In the genomic region with DNA sequence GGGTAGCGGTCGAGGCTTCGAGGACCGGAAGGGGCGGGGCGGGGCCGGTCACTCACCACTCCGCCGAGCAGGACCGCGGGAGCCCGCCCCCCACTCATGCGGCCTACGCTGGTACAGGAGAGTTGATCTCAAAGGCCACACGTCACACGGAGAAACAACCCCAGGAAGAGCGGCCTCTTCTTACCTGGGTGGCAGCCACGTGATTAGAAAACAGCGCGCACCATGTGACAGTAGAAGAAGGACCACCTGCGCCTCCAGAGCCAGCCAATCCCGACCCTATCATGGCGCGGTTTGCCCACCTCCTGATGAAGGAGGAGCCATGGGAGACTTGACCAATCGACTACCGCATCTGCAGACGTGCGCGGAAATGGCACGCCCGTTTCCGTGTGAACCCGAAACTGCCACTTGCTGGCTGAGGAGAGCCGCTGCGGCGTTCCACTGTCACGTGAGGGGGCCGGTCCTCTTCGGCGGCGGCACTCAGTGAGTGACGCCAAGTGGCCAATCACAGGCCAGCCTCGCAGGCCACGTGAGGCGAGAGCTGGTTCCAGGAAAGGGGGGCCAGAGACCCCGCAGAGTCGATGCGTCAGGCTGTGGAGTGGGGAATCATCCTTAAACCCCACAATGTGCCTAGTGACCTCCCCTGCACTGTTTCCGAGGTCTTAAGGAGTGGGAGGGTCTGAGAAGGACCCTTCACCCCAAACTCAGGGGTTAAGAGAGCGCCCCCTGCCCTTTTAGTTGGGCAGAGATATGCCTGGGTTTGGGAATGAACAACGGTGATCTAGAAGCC, we compare ENCODE assay signal across 1 cellular context.
TF ChIP-seq lines count a peak whose summit lies in the region.

Gene CUTA, minus strand, starts transcription at position 205 of the 787 bp plus-strand sequence. Its CDS starts 107 bp downstream, at position 98.

TF ChIP-seq in K562, 482 proteins besides CTCF, POLR2A, EP300 and RAD21 (continued from another document and continues in another):
- TF ChIP-seq MGA (IDR thresholded peaks at IDR 0.05) (peak; percentile 98), VEZF1 (CRISPR knock-in tag; IDR thresholded peaks at IDR 0.05) (peak; percentile 100), ZNF146 (CRISPR knock-in tag; IDR thresholded peaks at IDR 0.05; ENCODE audit: unreplicated experiment) (no peak), EZH2 (IDR thresholded peaks at IDR 0.05; ENCODE audit: borderline replicate concordance, low read depth, low read length) (no peak), ZNF699 (CRISPR knock-in tag; IDR thresholded peaks at IDR 0.05; ENCODE audit: insufficient replicate concordance) (no peak), POLR3A (IDR thresholded peaks at IDR 0.05; ENCODE audit: borderline replicate concordance, extremely low read depth, insufficient read depth, insufficient read length) (no peak), ZC3H4 (CRISPR knock-in tag; IDR thresholded peaks at IDR 0.05; ENCODE audit: borderline replicate concordance) (no peak), BCL6 (CRISPR knock-in tag; IDR thresholded peaks at IDR 0.05) (no peak), KAT7 (CRISPR knock-in tag; IDR thresholded peaks at IDR 0.05; ENCODE audit: borderline replicate concordance) (no peak), ZNF121 (CRISPR knock-in tag; conservative IDR thresholded peaks at IDR 0.05) (no peak), KHSRP (IDR thresholded peaks at IDR 0.05) (no peak), FOXA1 (IDR thresholded peaks at IDR 0.05; ENCODE audit: borderline replicate concordance) (no peak), ZNF143 (CRISPR knock-in tag; IDR thresholded peaks at IDR 0.05) (no peak), CHAMP1 (IDR thresholded peaks at IDR 0.05) (no peak), ZNF778 (CRISPR knock-in tag; IDR thresholded peaks at IDR 0.05) (no peak), FOXM1 (IDR thresholded peaks at IDR 0.05; ENCODE audit: low read depth) (peak; percentile 53; the same call in 1 of the 2 replicates), FOXM1 (CRISPR knock-in tag; IDR thresholded peaks at IDR 0.05; ENCODE audit: low read depth) (no peak), ZNF639 (CRISPR knock-in tag; conservative IDR thresholded peaks at IDR 0.05 in 1 of 2, IDR thresholded peaks at IDR 0.05 in 1 of 2) (peak in 1 of 2 experiments; percentile 91; a peak in 2 of 4 replicates), ZNF23 (CRISPR knock-in tag; IDR thresholded peaks at IDR 0.05) (no peak; the same call in 1 of the 2 replicates), ZC3H8 (IDR thresholded peaks at IDR 0.05) (no peak), NUFIP1 (IDR thresholded peaks at IDR 0.05; ENCODE audit: partially characterized antibody) (peak; percentile 62), TFAM (CRISPR knock-in tag; conservative IDR thresholded peaks at IDR 0.05) (no peak)
- TF ChIP-seq, protein P1, sequence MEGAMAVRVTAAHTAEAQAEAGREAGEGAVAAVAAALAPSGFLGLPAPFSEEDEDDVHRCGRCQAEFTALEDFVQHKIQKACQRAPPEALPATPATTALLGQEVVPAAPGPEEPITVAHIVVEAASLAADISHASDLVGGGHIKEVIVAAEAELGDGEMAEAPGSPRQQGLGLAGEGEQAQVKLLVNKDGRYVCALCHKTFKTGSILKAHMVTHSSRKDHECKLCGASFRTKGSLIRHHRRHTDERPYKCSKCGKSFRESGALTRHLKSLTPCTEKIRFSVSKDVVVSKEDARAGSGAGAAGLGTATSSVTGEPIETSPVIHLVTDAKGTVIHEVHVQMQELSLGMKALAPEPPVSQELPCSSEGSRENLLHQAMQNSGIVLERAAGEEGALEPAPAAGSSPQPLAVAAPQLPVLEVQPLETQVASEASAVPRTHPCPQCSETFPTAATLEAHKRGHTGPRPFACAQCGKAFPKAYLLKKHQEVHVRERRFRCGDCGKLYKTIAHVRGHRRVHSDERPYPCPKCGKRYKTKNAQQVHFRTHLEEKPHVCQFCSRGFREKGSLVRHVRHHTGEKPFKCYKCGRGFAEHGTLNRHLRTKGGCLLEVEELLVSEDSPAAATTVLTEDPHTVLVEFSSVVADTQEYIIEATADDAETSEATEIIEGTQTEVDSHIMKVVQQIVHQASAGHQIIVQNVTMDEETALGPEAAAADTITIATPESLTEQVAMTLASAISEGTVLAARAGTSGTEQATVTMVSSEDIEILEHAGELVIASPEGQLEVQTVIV (CRISPR knock-in tag; IDR thresholded peaks at IDR 0.05; ENCODE audit: borderline replicate concordance) = no peak
- TF ChIP-seq, protein P2, sequence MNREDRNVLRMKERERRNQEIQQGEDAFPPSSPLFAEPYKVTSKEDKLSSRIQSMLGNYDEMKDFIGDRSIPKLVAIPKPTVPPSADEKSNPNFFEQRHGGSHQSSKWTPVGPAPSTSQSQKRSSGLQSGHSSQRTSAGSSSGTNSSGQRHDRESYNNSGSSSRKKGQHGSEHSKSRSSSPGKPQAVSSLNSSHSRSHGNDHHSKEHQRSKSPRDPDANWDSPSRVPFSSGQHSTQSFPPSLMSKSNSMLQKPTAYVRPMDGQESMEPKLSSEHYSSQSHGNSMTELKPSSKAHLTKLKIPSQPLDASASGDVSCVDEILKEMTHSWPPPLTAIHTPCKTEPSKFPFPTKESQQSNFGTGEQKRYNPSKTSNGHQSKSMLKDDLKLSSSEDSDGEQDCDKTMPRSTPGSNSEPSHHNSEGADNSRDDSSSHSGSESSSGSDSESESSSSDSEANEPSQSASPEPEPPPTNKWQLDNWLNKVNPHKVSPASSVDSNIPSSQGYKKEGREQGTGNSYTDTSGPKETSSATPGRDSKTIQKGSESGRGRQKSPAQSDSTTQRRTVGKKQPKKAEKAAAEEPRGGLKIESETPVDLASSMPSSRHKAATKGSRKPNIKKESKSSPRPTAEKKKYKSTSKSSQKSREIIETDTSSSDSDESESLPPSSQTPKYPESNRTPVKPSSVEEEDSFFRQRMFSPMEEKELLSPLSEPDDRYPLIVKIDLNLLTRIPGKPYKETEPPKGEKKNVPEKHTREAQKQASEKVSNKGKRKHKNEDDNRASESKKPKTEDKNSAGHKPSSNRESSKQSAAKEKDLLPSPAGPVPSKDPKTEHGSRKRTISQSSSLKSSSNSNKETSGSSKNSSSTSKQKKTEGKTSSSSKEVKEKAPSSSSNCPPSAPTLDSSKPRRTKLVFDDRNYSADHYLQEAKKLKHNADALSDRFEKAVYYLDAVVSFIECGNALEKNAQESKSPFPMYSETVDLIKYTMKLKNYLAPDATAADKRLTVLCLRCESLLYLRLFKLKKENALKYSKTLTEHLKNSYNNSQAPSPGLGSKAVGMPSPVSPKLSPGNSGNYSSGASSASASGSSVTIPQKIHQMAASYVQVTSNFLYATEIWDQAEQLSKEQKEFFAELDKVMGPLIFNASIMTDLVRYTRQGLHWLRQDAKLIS (CRISPR knock-in tag; IDR thresholded peaks at IDR 0.05) = peak; percentile 8
